ENCODE assay signal across 18 cellular contexts in the genomic region with DNA sequence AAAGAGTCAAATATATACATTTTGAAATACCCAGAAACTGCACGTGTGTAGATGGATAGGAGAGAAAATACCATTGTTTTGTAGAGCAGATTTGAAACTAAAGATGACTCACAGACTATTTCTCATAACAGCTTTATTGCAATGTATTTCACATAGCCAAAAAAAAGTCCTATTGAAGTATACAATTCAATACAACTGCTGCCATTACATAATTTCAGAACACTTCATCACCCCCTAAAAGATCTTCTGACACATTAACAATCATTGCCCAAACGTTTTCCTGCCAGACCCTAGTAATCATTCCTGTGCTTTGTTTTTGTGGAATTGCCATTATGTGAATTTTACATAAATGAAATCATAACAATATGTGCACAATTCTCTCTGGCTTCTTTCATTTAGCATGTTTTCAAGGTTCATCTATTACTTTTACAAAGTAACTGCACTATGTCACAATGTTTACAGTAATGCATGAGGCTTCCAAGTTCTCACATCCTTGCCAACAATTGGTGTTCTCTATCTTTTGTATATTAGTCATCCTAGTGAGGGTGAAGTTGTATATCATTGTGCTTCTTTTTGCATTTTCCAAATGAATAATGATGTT.
DNase-seq lines count a peak whose midpoint lies in the region; ATAC-seq and TF ChIP-seq lines count a peak whose summit lies in the region.
"Had no signal": no experiment of that assay in that cellular context is flagged by ENCODE, and none has a peak within 500 bp of the region (broad histone marks: within the 10 kb centered on the region; RNA-seq: fewer than 3 reads in every experiment).

No MANE protein-coding gene starts in this region.

- TF ChIP-seq CTCF in choroid plexus epithelial cell (conservative IDR thresholded peaks at IDR 0.05; ENCODE audit: low read depth, low read length) (no peak), osteoblast (IDR thresholded peaks at IDR 0.05; ENCODE audit: extremely low read depth, low read depth, low read length) (no peak)

- no peak overlapping the region for H3K27ac Mint-ChIP-seq in activated T-helper 17 cell treated with anti-CD3 and anti-CD28 coated beads, Interleukin-2, amount 50 U/mL, for 72 hours
- H3K27ac Mint-ChIP-seq: activated CD4-positive, alpha-beta T cell treated with anti-CD3 and anti-CD28 coated beads for 36 hours; activated naive CD8-positive, alpha-beta T cell treated with anti-CD3 and anti-CD28 coated beads, Interleukin-2, amount 10 ng/mL, durations not matched to agents 7 days and 5 days; CD14-positive monocyte; dendritic cell treated with granulocyte-macrophage colony-stimulating factor and Interleukin-4, amounts not matched to agents 40 ng/mL and 50 ng/mL, for 4 days; progenitor cell of endocrine pancreas had no signal

- no peaks in the 10 kb centered on the region for H3K9me3 Mint-ChIP-seq in activated T-helper 17 cell treated with anti-CD3 and anti-CD28 coated beads, Interleukin-2, amount 50 U/mL, for 72 hours

- H3K79me2 ChIP-seq in osteoblast (ENCODE audit: insufficient read depth, low read length): no peaks in the 10 kb centered on the region

- peaks cover 10% of the 10 kb centered on the region for H3K4me1 ChIP-seq in osteoblast (ENCODE audit: insufficient read depth, low read length)
- H3K4me1 ChIP-seq: HAP-1, Peyer's patch, vagina had no signal

- no peaks in the 10 kb centered on the region for H3K9me3 ChIP-seq in osteoblast (ENCODE audit: low read depth, low read length)
- H3K9me3 ChIP-seq: HAP-1, Peyer's patch, vagina had no signal

- H3K4me3 Mint-ChIP-seq in activated T-helper 17 cell treated with anti-CD3 and anti-CD28 coated beads, Interleukin-2, amount 50 U/mL, for 72 hours: no peak overlapping the region
- H3K4me3 Mint-ChIP-seq: activated CD4-positive, alpha-beta T cell treated with anti-CD3 and anti-CD28 coated beads for 36 hours; activated naive CD8-positive, alpha-beta T cell treated with anti-CD3 and anti-CD28 coated beads, Interleukin-2, amount 10 ng/mL, durations not matched to agents 7 days and 5 days; CD14-positive monocyte; dendritic cell treated with granulocyte-macrophage colony-stimulating factor and Interleukin-4, amounts not matched to agents 40 ng/mL and 50 ng/mL, for 4 days had no signal

- H3K36me3 Mint-ChIP-seq in activated T-helper 17 cell treated with anti-CD3 and anti-CD28 coated beads, Interleukin-2, amount 50 U/mL, for 72 hours (ENCODE audit: low read depth): no peaks in the 10 kb centered on the region
- H3K36me3 Mint-ChIP-seq: activated naive CD8-positive, alpha-beta T cell treated with anti-CD3 and anti-CD28 coated beads, Interleukin-2, amount 10 ng/mL, durations not matched to agents 7 days and 5 days; CD14-positive monocyte had no signal

- H3K36me3 ChIP-seq in osteoblast (ENCODE audit: insufficient read depth, low read length): no peaks in the 10 kb centered on the region
- H3K36me3 ChIP-seq: HAP-1, Peyer's patch, vagina had no signal

- H3K27me3 Mint-ChIP-seq in activated T-helper 17 cell treated with anti-CD3 and anti-CD28 coated beads, Interleukin-2, amount 50 U/mL, for 72 hours: no peaks in the 10 kb centered on the region
- H3K27me3 Mint-ChIP-seq: activated CD4-positive, alpha-beta T cell treated with anti-CD3 and anti-CD28 coated beads for 36 hours; activated naive CD8-positive, alpha-beta T cell treated with anti-CD3 and anti-CD28 coated beads, Interleukin-2, amount 10 ng/mL, durations not matched to agents 7 days and 5 days; dendritic cell treated with granulocyte-macrophage colony-stimulating factor and Interleukin-4, amounts not matched to agents 40 ng/mL and 50 ng/mL, for 4 days; progenitor cell of endocrine pancreas had no signal

- no peaks in the 10 kb centered on the region for H3K4me1 Mint-ChIP-seq in activated T-helper 17 cell treated with anti-CD3 and anti-CD28 coated beads, Interleukin-2, amount 50 U/mL, for 72 hours
- H3K4me1 Mint-ChIP-seq: activated CD4-positive, alpha-beta T cell treated with anti-CD3 and anti-CD28 coated beads for 36 hours; activated naive CD8-positive, alpha-beta T cell treated with anti-CD3 and anti-CD28 coated beads, Interleukin-2, amount 10 ng/mL, durations not matched to agents 7 days and 5 days; CD14-positive monocyte had no signal

- DNase-seq in EH (ENCODE audit: low read depth) (peak; percentile 73), MV-4-11 (lab: John Stamatoyannopoulos, UW) (peak; percentile 28), choroid plexus epithelial cell (ENCODE audit: low read depth) (peak; percentile 88), osteoblast (ENCODE audit: insufficient read length, low spot score, missing footprints) (peak; percentile 66), ACHN (no peak), NCI-H345 (lab: John Stamatoyannopoulos, UW) (no peak)
- DNase-seq: activated CD4-positive, alpha-beta T cell treated with anti-CD3 and anti-CD28 coated beads for 36 hours; activated naive CD8-positive, alpha-beta T cell treated with anti-CD3 and anti-CD28 coated beads, Interleukin-2, amount 10 ng/mL, durations not matched to agents 7 days and 5 days; NCI-H1048; Peyer's patch; stimulated activated CD4-positive, alpha-beta T cell treated with anti-CD3 and anti-CD28 coated beads, Interleukin-2, amount 100 ng/mL, for 24 hours had no signal

- H3K4me3 ChIP-seq in choroid plexus epithelial cell (ENCODE audit: low read depth, low read length) (no peak overlapping the region), osteoblast (ENCODE audit: insufficient read depth, low read length) (no peak overlapping the region)
- H3K4me3 ChIP-seq: HAP-1, Peyer's patch, vagina had no signal

- peak overlapping the region; percentile 59 for H3K27ac ChIP-seq in osteoblast (ENCODE audit: low read depth, low read length)
- H3K27ac ChIP-seq: Peyer's patch, vagina had no signal

- H3K4me2 ChIP-seq in osteoblast (ENCODE audit: insufficient read depth, low read length): peak overlapping the region; percentile 7

- no peaks in the 10 kb centered on the region for H3K27me3 ChIP-seq in osteoblast (ENCODE audit: insufficient read depth, low read length)
- H3K27me3 ChIP-seq: Peyer's patch, vagina had no signal

- H2AFZ ChIP-seq in osteoblast (ENCODE audit: low read length): no peak overlapping the region

- ATAC-seq in GM21737 (IDR thresholded peaks at IDR 0.05; ENCODE audit: unreplicated experiment): no peak
- ATAC-seq in activated T-helper 17 cell treated with anti-CD3 and anti-CD28 coated beads, Interleukin-2, amount 50 U/mL, for 72 hours (replicated peaks): no peak
- ATAC-seq: activated CD4-positive, alpha-beta T cell treated with anti-CD3 and anti-CD28 coated beads for 36 hours had no signal

- in situ Hi-C loops in ACHN (cut with HindIII; ENCODE audit: low pct_ligation_motif_present, low pct_unique_long_range_greater_than_20kb, low sequenced_read_pairs): no loop called here

- H4K20me1 ChIP-seq in osteoblast (ENCODE audit: insufficient read depth, low read length): no peaks in the 10 kb centered on the region

Comparison
In these comparisons a context has a peak if more than half of its experiments do, and no peak if none do; other contexts are left out.
1. DNase-seq: peak in EH (single experiment), MV-4-11 (single experiment), choroid plexus epithelial cell (single experiment) and osteoblast (single experiment); none in ACHN (single experiment) and NCI-H345 (single experiment).